ENCODE assay signal across 2 cellular contexts in genomic region chr14:64686216-64686615, GRCh38.
A peak's percentile ranks its signal among the peaks of the same experiment; 100 is the strongest.
TF ChIP-seq lines count a peak whose summit lies in the region.

No MANE protein-coding gene starts in this region.

TF ChIP-seq in HepG2, 621 proteins besides CTCF, POLR2A, EP300 and RAD21:
- TF ChIP-seq, protein P1, sequence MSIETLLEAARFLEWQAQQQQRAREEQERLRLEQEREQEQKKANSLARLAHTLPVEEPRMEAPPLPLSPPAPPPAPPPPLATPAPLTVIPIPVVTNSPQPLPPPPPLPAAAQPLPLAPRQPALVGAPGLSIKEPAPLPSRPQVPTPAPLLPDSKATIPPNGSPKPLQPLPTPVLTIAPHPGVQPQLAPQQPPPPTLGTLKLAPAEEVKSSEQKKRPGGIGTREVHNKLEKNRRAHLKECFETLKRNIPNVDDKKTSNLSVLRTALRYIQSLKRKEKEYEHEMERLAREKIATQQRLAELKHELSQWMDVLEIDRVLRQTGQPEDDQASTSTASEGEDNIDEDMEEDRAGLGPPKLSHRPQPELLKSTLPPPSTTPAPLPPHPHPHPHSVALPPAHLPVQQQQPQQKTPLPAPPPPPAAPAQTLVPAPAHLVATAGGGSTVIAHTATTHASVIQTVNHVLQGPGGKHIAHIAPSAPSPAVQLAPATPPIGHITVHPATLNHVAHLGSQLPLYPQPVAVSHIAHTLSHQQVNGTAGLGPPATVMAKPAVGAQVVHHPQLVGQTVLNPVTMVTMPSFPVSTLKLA (IDR thresholded peaks at IDR 0.05): peak; percentile 90
- no peak for TF ChIP-seq ZNF407 (CRISPR knock-in tag; IDR thresholded peaks at IDR 0.05; ENCODE audit: not compliant biosample characterization)

TF ChIP-seq in endothelial cell of umbilical vein, 7 proteins besides CTCF, POLR2A, EP300 and RAD21:
- no peak for TF ChIP-seq EZH2 (IDR thresholded peaks at IDR 0.05; ENCODE audit: borderline replicate concordance, low read depth, low read length, severe bottlenecking)
- TF ChIP-seq, protein P2, sequence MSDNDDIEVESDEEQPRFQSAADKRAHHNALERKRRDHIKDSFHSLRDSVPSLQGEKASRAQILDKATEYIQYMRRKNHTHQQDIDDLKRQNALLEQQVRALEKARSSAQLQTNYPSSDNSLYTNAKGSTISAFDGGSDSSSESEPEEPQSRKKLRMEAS (IDR thresholded peaks at IDR 0.05; ENCODE audit: insufficient read depth, insufficient read length): peak; percentile 54
